ENCODE assay signal across 8 cellular contexts in the genomic region with DNA sequence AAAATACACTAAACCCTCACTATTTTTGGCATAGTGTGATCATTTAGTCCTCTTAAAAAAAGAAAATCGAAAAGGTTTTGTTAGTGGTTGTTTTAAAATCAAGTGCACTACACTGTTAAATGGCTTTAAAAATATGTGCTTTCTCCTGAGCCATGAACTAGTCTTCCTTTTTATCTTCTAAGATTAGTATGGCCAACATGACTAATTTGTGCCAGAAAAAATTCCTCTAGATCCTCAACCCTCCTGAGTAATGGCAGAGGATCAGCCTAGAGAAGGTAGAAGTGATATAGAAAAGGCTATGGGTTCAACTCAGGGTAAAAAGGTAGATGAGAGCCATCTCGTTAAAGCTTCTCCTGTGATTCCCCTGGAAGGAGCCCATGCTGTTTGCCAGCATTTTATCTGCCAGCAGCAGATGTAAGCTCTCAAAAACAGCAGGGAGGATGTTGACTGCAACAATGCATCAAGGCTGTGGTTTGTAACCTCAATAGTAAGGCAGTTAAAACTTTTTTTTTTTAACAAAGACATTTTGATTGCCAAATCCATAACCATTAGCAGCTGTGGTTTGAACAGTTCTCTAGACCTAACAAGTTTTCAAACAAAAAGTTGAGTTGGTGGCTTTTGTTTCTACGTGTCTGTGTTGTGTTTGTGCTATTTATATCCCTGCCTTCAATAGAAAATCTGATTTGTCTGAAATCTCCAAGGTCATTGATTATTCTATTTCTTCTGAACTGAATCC. TPM values are rescaled to one million over a fixed set of nuclear protein-coding genes. Genes with fewer than 3 reads are reported as not detected.
DNase-seq lines count a peak whose midpoint lies in the region; ATAC-seq, FAIRE-seq and TF ChIP-seq lines count a peak whose summit lies in the region.

No MANE protein-coding gene starts in this region.

- intact Hi-C loops in endothelial cell of umbilical vein (cut with micrococcal nuclease) = no loop called here

- TF ChIP-seq CTCF in GM13976 (IDR thresholded peaks at IDR 0.05; ENCODE audit: borderline replicate concordance, control extremely low read depth, extremely low read depth, insufficient read depth, missing control alignments) (no peak), WTC11 (IDR thresholded peaks at IDR 0.05) (no peak), endothelial cell of umbilical vein (IDR thresholded peaks at IDR 0.05; ENCODE audit: extremely low read depth in 1 of 2, insufficient read depth in 1 of 2, low read depth in 1 of 2, low read length in 2 of 2) (no peak)

- H3K9ac ChIP-seq in endothelial cell of umbilical vein (replicated peaks; ENCODE audit: extremely low read depth, insufficient read depth, low read length) (no peak overlapping the region), neuronal stem cell (ENCODE audit: low read depth, low read length, poor library complexity) (no peak overlapping the region)

- no peak overlapping the region for H2BK120ac ChIP-seq in neuronal stem cell (ENCODE audit: low read depth, low read length)

- H4K20me1 ChIP-seq in endothelial cell of umbilical vein (replicated peaks; ENCODE audit: control insufficient read depth, extremely low read depth, insufficient read depth, low read length) = no peaks in the 10 kb centered on the region

- H3K79me1 ChIP-seq in neuronal stem cell (ENCODE audit: low read depth, low read length) = no peaks in the 10 kb centered on the region

- H3K79me2 ChIP-seq in endothelial cell of umbilical vein (ENCODE audit: control insufficient read depth, insufficient read depth, low read length) = no peaks in the 10 kb centered on the region

- peaks cover 3% of the 10 kb centered on the region; the same call in 1 of the 2 replicates for H3K36me3 Mint-ChIP-seq in WTC11

- no peaks in the 10 kb centered on the region for H3K9me3 ChIP-seq in endothelial cell of umbilical vein (replicated peaks; ENCODE audit: control insufficient read depth, insufficient read depth, low read length)
- H3K9me3 ChIP-seq in neuronal stem cell (replicated peaks in 1 of 2; ENCODE audit: control insufficient read depth in 2 of 2, insufficient read depth in 1 of 2, low read depth in 1 of 2, low read length in 2 of 2) = no peaks in the 10 kb centered on the region

- H3K4ac ChIP-seq in neuronal stem cell (ENCODE audit: low read length) = no peak overlapping the region

- no peak overlapping the region for H4K91ac ChIP-seq in neuronal stem cell (ENCODE audit: low read depth, low read length, poor library complexity)

- H3K4me3 Mint-ChIP-seq in WTC11 = no peak overlapping the region; the same call in 1 of the 2 replicates

- H3K27ac ChIP-seq in endothelial cell of umbilical vein (ENCODE audit: insufficient read depth, low read depth, low read length) = no peak overlapping the region
- no peak overlapping the region for H3K27ac ChIP-seq in neuronal stem cell (replicated peaks; ENCODE audit: low read length)

- peak; percentile 93 for ATAC-seq in WTC11
- no peak for ATAC-seq in GM18870 (IDR thresholded peaks at IDR 0.05; ENCODE audit: unreplicated experiment)

- H2BK5ac ChIP-seq in neuronal stem cell (ENCODE audit: low read length) = no peak overlapping the region

- H3K4me1 ChIP-seq in endothelial cell of umbilical vein (ENCODE audit: control insufficient read depth, extremely low read depth, insufficient read depth, low read length) (peaks cover 2% of the 10 kb centered on the region), neuronal stem cell (ENCODE audit: control insufficient read depth in 2 of 2, insufficient read depth in 1 of 2, low read depth in 1 of 2, low read length in 2 of 2) (peaks cover 0 to 7% of the 10 kb centered on the region in 2 donors)

- no TSS peak for BruUV-seq in endothelial cell of umbilical vein (replicated peaks; lab: Mats Ljungman, UMichigan)

- DNase-seq in GM13976 (ENCODE audit: low spot score) (peak; percentile 37), NCI-H128 (lab: John Stamatoyannopoulos, UW; ENCODE audit: unreplicated experiment) (peak; percentile 63), WTC11 (ENCODE audit: low spot score) (peak; percentile 42), endothelial cell of umbilical vein (ENCODE audit: low read depth, low spot score) (peak; percentile 77), neuronal stem cell (ENCODE audit: low spot score) (peak; percentile 18), HTR-8/SVneo (ENCODE audit: insufficient read length, low spot score) (no peak), SK-N-DZ (ENCODE audit: low spot score) (no peak)

- H4K8ac ChIP-seq in neuronal stem cell (ENCODE audit: low read depth, low read length) = no peak overlapping the region

- H3K27me3 Mint-ChIP-seq in WTC11 (ENCODE audit: low read depth) = peaks cover 61% of the 10 kb centered on the region

- H3K14ac ChIP-seq in neuronal stem cell (ENCODE audit: low read length) = no peak overlapping the region

- H2BK12ac ChIP-seq in neuronal stem cell (ENCODE audit: low read length) = no peak overlapping the region

- no peak overlapping the region for H3K4me3 ChIP-seq in endothelial cell of umbilical vein (replicated peaks in 1 of 3; ENCODE audit: insufficient read depth in 1 of 3, low read depth in 1 of 3, low read length in 3 of 3)
- no peak overlapping the region for H3K4me3 ChIP-seq in neuronal stem cell (ENCODE audit: low read length in 2 of 2)

- H3K4me1 Mint-ChIP-seq in WTC11 = peaks cover 20% of the 10 kb centered on the region

- no peak overlapping the region for H2BK15ac ChIP-seq in neuronal stem cell (ENCODE audit: low read length)

- H3K27ac Mint-ChIP-seq in WTC11 = peak overlapping the region; percentile 51

- no peak for TF ChIP-seq POLR2A in endothelial cell of umbilical vein (IDR thresholded peaks at IDR 0.05; ENCODE audit: low read depth, low read length)

- dilution Hi-C loops in endothelial cell of umbilical vein (cut with MboI; ENCODE audit: extremely low pct_ligation_motif_present, low sequenced_read_pairs) = no loop called here

- peaks cover 0 to 3% of the 10 kb centered on the region in 2 experiments for H3K36me3 ChIP-seq in endothelial cell of umbilical vein (ENCODE audit: control insufficient read depth in 2 of 2, extremely low read depth in 1 of 2, insufficient read depth in 2 of 2, low read length in 2 of 2)
- H3K36me3 ChIP-seq in neuronal stem cell (replicated peaks in 1 of 2; ENCODE audit: control insufficient read depth in 2 of 2, insufficient read depth in 2 of 2, low read length in 2 of 2) = peaks cover 0 to 38% of the 10 kb centered on the region in 2 donors

- POLR2A ChIA-PET in WTC11 (lab: Charles Lee) (interaction anchor here (0.5 kb wide), 1 partner anchor 42 kb away, joined by 9 read pairs; no protein-coding TSS in a partner anchor), endothelial cell of umbilical vein (lab: Charles Lee) (interaction anchor here (0.9 kb wide), 1 partner anchor 30 kb away, joined by 3 read pairs; a partner anchor contains a TSS)

- no CpG with 5 or more reads among the region's 3 CpGs for WGBS in neuronal stem cell (ENCODE audit: extremely low coverage in 2 of 2, insufficient read length in 2 of 2, insufficient replicate concordance in 1 of 2), 2 donors

- FAIRE-seq in endothelial cell of umbilical vein (lab: Jason Lieb, UNC) = peak; percentile 67
- FAIRE-seq in HTR-8/SVneo (lab: Jason Lieb, UNC) = no peak

- no peak overlapping the region for H3K18ac ChIP-seq in neuronal stem cell (ENCODE audit: low read length)

- H3K9me3 Mint-ChIP-seq in WTC11 = no peaks in the 10 kb centered on the region

- no peak overlapping the region for H2AK5ac ChIP-seq in neuronal stem cell (ENCODE audit: low read depth, low read length)

- CTCF ChIA-PET in WTC11 (lab: Charles Lee) = interaction anchor here (0.8 to 1.7 kb wide), 5 partner anchors 30 to 277 kb away, joined by 3 to 10 read pairs (median 3); a partner anchor contains a TSS
- CTCF ChIA-PET in endothelial cell of umbilical vein (lab: Charles Lee) = interaction anchor here (0.9 to 3.4 kb wide), 2 partner anchors 223 to 298 kb away, joined by 3 to 11 read pairs; no protein-coding TSS in a partner anchor

- no peaks in the 10 kb centered on the region for H3K9me1 ChIP-seq in endothelial cell of umbilical vein (replicated peaks; ENCODE audit: control insufficient read depth, extremely low read depth, insufficient read depth, low read length)

- H2AFZ ChIP-seq in endothelial cell of umbilical vein (ENCODE audit: low read depth, low read length) = no peak overlapping the region
- no peak overlapping the region for H2AFZ ChIP-seq in neuronal stem cell (ENCODE audit: low read length)

- no peak overlapping the region for H3K23ac ChIP-seq in neuronal stem cell (ENCODE audit: low read depth, low read length, poor library complexity)

- no peak overlapping the region for H3K4me2 ChIP-seq in endothelial cell of umbilical vein (ENCODE audit: insufficient read depth, low read length)
- H3K4me2 ChIP-seq in neuronal stem cell (ENCODE audit: insufficient read depth, low read length, poor library complexity, severe bottlenecking) = no peak overlapping the region

- in situ Hi-C loops in GM13976 (cut with MboI; ENCODE audit: low sequenced_read_pairs, unreplicated experiment) = no loop called here

- H3K27me3 ChIP-seq in endothelial cell of umbilical vein (ENCODE audit: control insufficient read depth in 2 of 2, insufficient read depth in 2 of 2, low read length in 2 of 2) = no peaks in the 10 kb centered on the region
- no peaks in the 10 kb centered on the region for H3K27me3 ChIP-seq in neuronal stem cell (ENCODE audit: control insufficient read depth in 3 of 3, insufficient read depth in 3 of 3, low read depth in 1 of 3, low read length in 3 of 3)

RNA-seq across cellular contexts. Expression of a gene that starts 30.2 kb away (rescaled TPM):
- total RNA-seq in WTC11 (2021) (45.9 to 47.4 TPM (median 46.3 TPM) in 3 replicates), endothelial cell of umbilical vein (49.6 and 52.8 TPM in 2 replicates)
- 15.9 and 18.2 TPM in 2 replicates for polyA plus RNA-seq in endothelial cell of umbilical vein
- polyA plus RNA-seq in endothelial cell of umbilical vein (2011; cell fraction: cytosol; rRNA removed) = 21.3 and 23.1 TPM in 2 replicates
- 34.8 and 35.1 TPM in 2 replicates for polyA plus RNA-seq in endothelial cell of umbilical vein (2011; cell fraction: nucleus; rRNA removed)
- 23.2 and 26.3 TPM in 2 replicates for polyA plus RNA-seq in endothelial cell of umbilical vein (2012)
- polyA minus RNA-seq in endothelial cell of umbilical vein = 134 and 139 TPM in 2 replicates
- polyA minus RNA-seq in endothelial cell of umbilical vein (2011; cell fraction: cytosol; rRNA and poly(A)+ RNA removed) = 12.7 TPM
- polyA minus RNA-seq in endothelial cell of umbilical vein (2011; cell fraction: nucleus; rRNA and poly(A)+ RNA removed) = 38.6 and 49.6 TPM in 2 replicates
- 19.3 TPM for polyA plus RNA-seq in neuronal stem cell (2013, experiment 1 of 2)
- 20.0 TPM for polyA plus RNA-seq in neuronal stem cell (2013, experiment 2 of 2)
- 15.0 and 16.2 TPM in 2 replicates for polyA plus RNA-seq in SK-N-DZ (2014; cell fraction: cytosol; rRNA removed)
- 7.6 and 12.0 TPM in 2 replicates for polyA plus RNA-seq in SK-N-DZ (2014; cell fraction: nucleus; rRNA removed)

RNA-seq across cellular contexts. Expression of a gene that starts 42.5 kb away (rescaled TPM):
- total RNA-seq in WTC11 (2021) = 12.9 to 15.7 TPM (median 15.4 TPM) in 3 replicates
- total RNA-seq in endothelial cell of umbilical vein = 29.8 and 31.1 TPM in 2 replicates
- polyA plus RNA-seq in endothelial cell of umbilical vein = 9.4 and 10.9 TPM in 2 replicates
- 19.5 and 20.1 TPM in 2 replicates for polyA plus RNA-seq in endothelial cell of umbilical vein (2011; cell fraction: cytosol; rRNA removed)
- polyA plus RNA-seq in endothelial cell of umbilical vein (2011; cell fraction: nucleus; rRNA removed) = 20.3 and 27.1 TPM in 2 replicates
- 28.2 and 35.6 TPM in 2 replicates for polyA plus RNA-seq in endothelial cell of umbilical vein (2012)
- polyA minus RNA-seq in endothelial cell of umbilical vein = 20.1 and 30.1 TPM in 2 replicates
- 6.2 TPM for polyA minus RNA-seq in endothelial cell of umbilical vein (2011; cell fraction: cytosol; rRNA and poly(A)+ RNA removed)
- 21.2 and 22.6 TPM in 2 replicates for polyA minus RNA-seq in endothelial cell of umbilical vein (2011; cell fraction: nucleus; rRNA and poly(A)+ RNA removed)
- 28.5 TPM for polyA plus RNA-seq in neuronal stem cell (2013, experiment 1 of 2)
- 29.4 TPM for polyA plus RNA-seq in neuronal stem cell (2013, experiment 2 of 2)
- 8.5 and 9.4 TPM in 2 replicates for polyA plus RNA-seq in SK-N-DZ (2014; cell fraction: cytosol; rRNA removed)
- polyA plus RNA-seq in SK-N-DZ (2014; cell fraction: nucleus; rRNA removed) = 9.9 and 14.2 TPM in 2 replicates

RNA-seq across cellular contexts. Expression of a gene that starts 48.9 kb away (rescaled TPM):
- total RNA-seq in WTC11 (2021) = 27.2 to 41.6 TPM (median 41.5 TPM) in 3 replicates
- 54.7 and 65.7 TPM in 2 replicates for total RNA-seq in endothelial cell of umbilical vein
- 36.1 and 55.2 TPM in 2 replicates for polyA plus RNA-seq in endothelial cell of umbilical vein
- polyA plus RNA-seq in endothelial cell of umbilical vein (2011; cell fraction: cytosol; rRNA removed) = 115 and 116 TPM in 2 replicates
- 43.1 and 57.6 TPM in 2 replicates for polyA plus RNA-seq in endothelial cell of umbilical vein (2011; cell fraction: nucleus; rRNA removed)
- polyA plus RNA-seq in endothelial cell of umbilical vein (2012) = 32.3 and 105 TPM in 2 replicates
- polyA minus RNA-seq in endothelial cell of umbilical vein = 76.3 and 97.7 TPM in 2 replicates
- polyA minus RNA-seq in endothelial cell of umbilical vein (2011; cell fraction: cytosol; rRNA and poly(A)+ RNA removed) = 56.5 TPM
- polyA minus RNA-seq in endothelial cell of umbilical vein (2011; cell fraction: nucleus; rRNA and poly(A)+ RNA removed) = 12.3 and 31.4 TPM in 2 replicates
- polyA plus RNA-seq in neuronal stem cell (2013, experiment 1 of 2) = 138 TPM
- 138 TPM for polyA plus RNA-seq in neuronal stem cell (2013, experiment 2 of 2)
- 150 and 153 TPM in 2 replicates for polyA plus RNA-seq in SK-N-DZ (2014; cell fraction: cytosol; rRNA removed)
- polyA plus RNA-seq in SK-N-DZ (2014; cell fraction: nucleus; rRNA removed) = 90.9 and 130 TPM in 2 replicates

Comparison
In these comparisons a context has a peak if more than half of its experiments do, and no peak if none do; other contexts are left out.
1. DNase-seq: peak in GM13976 (single experiment), NCI-H128 (single experiment), WTC11 (single experiment), endothelial cell of umbilical vein (single experiment) and neuronal stem cell (single experiment); none in HTR-8/SVneo (single experiment) and SK-N-DZ (single experiment).